In genomic region chr14:66507722-66508546, GRCh38 we compare ENCODE assay signal across 8 cellular contexts. TPM values are rescaled to one million over a fixed set of nuclear protein-coding genes. Genes with fewer than 3 reads are reported as not detected.
DNase-seq lines count a peak whose midpoint lies in the region; ATAC-seq and TF ChIP-seq lines count a peak whose summit lies in the region.

GPHN (plus strand) TSS chr14:66508147.

- H3K9me3 ChIP-seq in lung (ENCODE audit: control insufficient read depth in 2 of 2, insufficient read depth in 1 of 2, low read length in 1 of 2), result no peaks in the 10 kb centered on the region

- no peaks in the 10 kb centered on the region for H3K4me1 ChIP-seq in lung (ENCODE audit: control insufficient read depth in 2 of 2, insufficient read depth in 2 of 2, low read length in 2 of 2)

- H3K27ac ChIP-seq in lung (ENCODE audit: low read depth in 1 of 2, low read length in 1 of 2), result peak within 1 kb of the TSS; percentile 88 to 97

- ATAC-seq in GM19328 (IDR thresholded peaks at IDR 0.05; ENCODE audit: unreplicated experiment) (peak; percentile 80), HG03520 (IDR thresholded peaks at IDR 0.05; ENCODE audit: unreplicated experiment) (peak; percentile 84), lung (ENCODE audit: insufficient read depth, low FRiP score) (peak; percentile 99)

- H3K36me3 ChIP-seq in lung (ENCODE audit: control insufficient read depth in 2 of 2, insufficient read depth in 2 of 2, low read length in 2 of 2), result no peaks in the 10 kb centered on the region

- H3K4me3 ChIP-seq in lung, result peak within 1 kb of the TSS; percentile 90

- WGBS in lung, 2 donors, result 0 to 1% methylated on average over 89 to 91 of the region's 91 CpGs

- no peak for TF ChIP-seq CTCF in lung (IDR thresholded peaks at IDR 0.05; ENCODE audit: control extremely low read depth, extremely low read depth)

- DNase-seq in C1 segment of cervical spinal cord (lab: John Stamatoyannopoulos, UW) (peak; percentile 73 to 95 (median 92)), NCI-H748 treated with DMSO at 0.1 percent for 48 hours (lab: John Stamatoyannopoulos, UW) (peak; percentile 72), lung (ENCODE audit: low spot score) (peak; percentile 96)
- DNase-seq in activated CD8-positive, alpha-beta memory T cell treated with anti-CD3 and anti-CD28 coated beads for 1 hour (ENCODE audit: extremely low read depth in 1 of 2, low read depth in 1 of 2), result peak; percentile 52 to 68
- DNase-seq in effector CD4-positive, alpha-beta T cell, result peak; percentile 83
- peak; percentile 68 to 79 (median 78) for DNase-seq in stimulated activated CD4-positive, alpha-beta T cell treated with anti-CD3 and anti-CD28 coated beads, TNF-alpha, amount 100 ng/mL, for 4 hours (ENCODE audit: low read depth in 3 of 3)

- no peaks in the 10 kb centered on the region for H3K27me3 ChIP-seq in lung (ENCODE audit: control insufficient read depth, insufficient read depth)

RNA-seq across cellular contexts. Expression of gene GPHN, which starts in this region (rescaled TPM):
- 10 to 100 TPM; 31.1 to 57.6 TPM for total RNA-seq in lung
- 10 to 100 TPM in 1 of 2 donors, 1 to 10 TPM in 1; 9.1 to 36.8 TPM for polyA plus RNA-seq in lung

Comparison
In these comparisons a context has a peak if more than half of its experiments do, and no peak if none do; other contexts are left out.
1. Peak in every context shown above with its lines: DNase-seq, ATAC-seq, H3K4me3 ChIP-seq and H3K27ac ChIP-seq.